26 cellular contexts compared by ENCODE assay signal in the genomic region with DNA sequence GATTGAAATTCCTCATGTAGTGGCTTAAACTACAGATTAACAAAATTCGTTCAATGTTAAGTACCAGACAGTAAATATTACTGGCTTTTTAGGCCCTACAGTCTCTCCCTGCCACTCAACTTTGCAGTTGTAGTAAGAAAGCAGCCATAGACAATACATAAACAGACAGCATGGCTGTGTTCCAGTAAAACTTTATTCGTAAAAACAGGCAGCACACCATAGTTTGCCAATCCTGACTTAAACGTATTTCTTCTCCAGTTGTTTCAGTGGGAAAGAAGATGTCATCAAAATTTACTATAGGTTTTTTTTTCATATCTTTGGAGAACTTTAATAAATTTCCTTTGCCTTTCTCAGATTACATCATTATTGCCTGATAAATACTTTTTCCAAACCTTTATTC.
DNase-seq lines count a peak whose midpoint lies in the region; ATAC-seq, FAIRE-seq and TF ChIP-seq lines count a peak whose summit lies in the region.
"Had no signal": no experiment of that assay in that cellular context is flagged by ENCODE, and none has a peak within 500 bp of the region (broad histone marks: within the 10 kb centered on the region; RNA-seq: fewer than 3 reads in every experiment).

No MANE protein-coding gene starts in this region.

- ATAC-seq in Panc1 (no peak), K562 (no peak), mucosa of descending colon (no peak)
- ATAC-seq: GM12878 had no signal

- H3K27me3 ChIP-seq in Panc1 (ENCODE audit: control insufficient read depth, insufficient read depth, low read length) (no peaks in the 10 kb centered on the region), K562 (ENCODE audit: control insufficient read depth in 2 of 2, insufficient read depth in 2 of 2, low read length in 2 of 2) (no peaks in the 10 kb centered on the region), hepatocyte (no peaks in the 10 kb centered on the region)
- H3K27me3 ChIP-seq: BE2C, BLaER1 had no signal

- TF ChIP-seq POLR2A in K562 (conservative IDR thresholded peaks at IDR 0.05): no peak

- TF ChIP-seq RAD21 in K562 (CRISPR knock-in tag; conservative IDR thresholded peaks at IDR 0.05 in 1 of 2, IDR thresholded peaks at IDR 0.05 in 1 of 2): no peak

- 65% methylated on average over 3 of the region's 3 CpGs for WGBS in K562 (ENCODE audit: insufficient coverage, low coverage, missing lambda C conversion rate)
- WGBS in hepatocyte (ENCODE audit: low lambda C conversion rate, missing lambda C conversion rate): 66% methylated on average over 3 of the region's 3 CpGs

- POLR2A ChIA-PET in HEK293 (lab: Yijun Ruan, JAX): no interaction called here
- POLR2A ChIA-PET in Panc1 (lab: Charles Lee): interaction anchor here (0.6 kb wide), 1 partner anchor 7 kb away, joined by 3 read pairs; no protein-coding TSS in a partner anchor
- POLR2A ChIA-PET in K562 (lab: Yijun Ruan, JAX): no interaction called here

- H3K27ac ChIP-seq in HEK293 (ENCODE audit: extremely low read depth, low read depth, low read length) (no peak overlapping the region), Panc1 (ENCODE audit: low read length) (no peak overlapping the region), K562 (ENCODE audit: extremely low read depth, low read depth, low read length) (no peak overlapping the region), hepatocyte (peak overlapping the region; percentile 12)
- H3K27ac ChIP-seq: BLaER1 had no signal

- H3K9ac ChIP-seq in K562 (ENCODE audit: insufficient read depth in 1 of 2, low read depth in 2 of 2, low read length in 2 of 2): no peak overlapping the region
- H3K9ac ChIP-seq: BLaER1 had no signal

- H2AFZ ChIP-seq in K562 (ENCODE audit: low read depth, low read length): no peak overlapping the region
- H2AFZ ChIP-seq in hepatocyte: no peak overlapping the region

- H3K4me1 ChIP-seq in HEK293 (ENCODE audit: control insufficient read depth, insufficient read depth, low read length) (no peaks in the 10 kb centered on the region), Panc1 (ENCODE audit: control insufficient read depth, insufficient read depth, low read length) (no peaks in the 10 kb centered on the region), K562 (replicated peaks in 1 of 2; ENCODE audit: control insufficient read depth in 2 of 2, insufficient read depth in 2 of 2, low read length in 2 of 2) (no peaks in the 10 kb centered on the region), hepatocyte (ENCODE audit: insufficient read depth) (no peaks in the 10 kb centered on the region), mucosa of descending colon (ENCODE audit: low read depth) (no peaks in the 10 kb centered on the region)
- H3K4me1 ChIP-seq: BE2C, BLaER1 had no signal

- in situ Hi-C loops in Panc1 (cut with HindIII; ENCODE audit: low pct_unique_long_range_greater_than_20kb, low sequenced_read_pairs): no loop called here
- in situ Hi-C loops in K562 (cut with MboI): no loop called here

- H3K9me3 ChIP-seq in HEK293 (ENCODE audit: control insufficient read depth, insufficient read depth, low read depth, low read length) (no peaks in the 10 kb centered on the region), Panc1 (ENCODE audit: control insufficient read depth, insufficient read depth, low read depth, low read length) (no peaks in the 10 kb centered on the region), K562 (replicated peaks; ENCODE audit: control insufficient read depth, insufficient read depth, low read depth, low read length) (no peaks in the 10 kb centered on the region), hepatocyte (ENCODE audit: low read depth) (no peaks in the 10 kb centered on the region), mucosa of descending colon (no peaks in the 10 kb centered on the region)
- H3K9me3 ChIP-seq: BE2C, BLaER1 had no signal

- H3K9me2 ChIP-seq in hepatocyte (replicated peaks; ENCODE audit: insufficient read depth): no peaks in the 10 kb centered on the region

- no peak overlapping the region for H3K4me2 ChIP-seq in K562 (ENCODE audit: insufficient read depth, low read length)
- peak overlapping the region; percentile 14 for H3K4me2 ChIP-seq in hepatocyte
- H3K4me2 ChIP-seq: BLaER1 had no signal

- DNase-seq in Panc1 (ENCODE audit: low read depth, low spot score) (no peak), K562 (ENCODE audit: extremely low read depth in 1 of 4, low spot score in 3 of 4) (no peak), hepatocyte (ENCODE audit: low spot score) (no peak), NCI-H69 (lab: John Stamatoyannopoulos, UW) (no peak), foreskin fibroblast (no peak), mucosa of descending colon (no peak)
- DNase-seq: 8988T; ACHN; BE2C; C1 segment of cervical spinal cord; CD4-positive, alpha-beta memory T cell; CD4-positive, CD25-positive, alpha-beta regulatory T cell; CD8-positive, alpha-beta memory T cell; COR-L47; DMS 273 treated with DMSO at 0.1 percent for 48 hours; DMS153; DMS53; DMS79; DND-41; EL; GDM1 had no signal

- intact Hi-C loops in Panc1 (cut with micrococcal nuclease; ENCODE audit: unreplicated experiment): no loop called here
- intact Hi-C loops in K562 (cut with micrococcal nuclease): loop anchor here (2.0 kb wide), 1 partner anchor 66 kb away; no protein-coding TSS in a partner anchor
- intact Hi-C loops in mucosa of descending colon (cut with DNase I, micrococcal nuclease): no loop called here

- no peak for TF ChIP-seq CTCF in HEK293 (tag by site-specific recombination; IDR thresholded peaks at IDR 0.05)
- TF ChIP-seq CTCF in Panc1 (IDR thresholded peaks at IDR 0.05): no peak
- TF ChIP-seq CTCF in K562 (IDR thresholded peaks at IDR 0.05 in 2 of 3, conservative IDR thresholded peaks at IDR 0.05 in 1 of 3; ENCODE audit: insufficient read depth in 2 of 3, low read depth in 1 of 3, low read length in 3 of 3): no peak
- TF ChIP-seq CTCF in hepatocyte (IDR thresholded peaks at IDR 0.05; ENCODE audit: poor library complexity): no peak
- TF ChIP-seq CTCF in foreskin fibroblast (IDR thresholded peaks at IDR 0.05; ENCODE audit: low read depth, low read length): no peak
- no peak for TF ChIP-seq CTCF in mucosa of descending colon (IDR thresholded peaks at IDR 0.05)

- H4K20me1 ChIP-seq in K562 (replicated peaks; ENCODE audit: control insufficient read depth, insufficient read depth, low read length) (no peaks in the 10 kb centered on the region), hepatocyte (ENCODE audit: insufficient read depth, poor library complexity, severe bottlenecking) (no peaks in the 10 kb centered on the region)
- H4K20me1 ChIP-seq: BLaER1 had no signal

- BruUV-seq in Panc1 (replicated peaks; lab: Mats Ljungman, UMichigan): TSS peak; percentile 33
- no TSS peak for BruUV-seq in K562 (replicated peaks; lab: Mats Ljungman, UMichigan)

- H3K79me2 ChIP-seq in K562 (ENCODE audit: control insufficient read depth, insufficient read depth, low read length): no peaks in the 10 kb centered on the region
- H3K79me2 ChIP-seq in hepatocyte: no peaks in the 10 kb centered on the region

- no peak for TF ChIP-seq EP300 in K562 (IDR thresholded peaks at IDR 0.05; ENCODE audit: low read length)

- FAIRE-seq in K562 (lab: Jason Lieb, UNC): no peak
- FAIRE-seq: GM12878, GM12892, GM18507 had no signal

- H3K36me3 ChIP-seq in HEK293 (ENCODE audit: control insufficient read depth in 2 of 2, insufficient read depth in 1 of 2, low read length in 2 of 2) (peaks cover 25 to 27% of the 10 kb centered on the region in 2 experiments), Panc1 (ENCODE audit: control insufficient read depth, insufficient read depth, low read length) (no peaks in the 10 kb centered on the region; the same call in 1 of the 2 replicates), K562 (ENCODE audit: control insufficient read depth, insufficient read depth, low read length) (peaks cover 23% of the 10 kb centered on the region; the same call in 1 of the 3 replicates), hepatocyte (replicated peaks; ENCODE audit: insufficient read depth, low read depth) (no peaks in the 10 kb centered on the region), mucosa of descending colon (ENCODE audit: low read depth) (no peaks in the 10 kb centered on the region)

- CTCF ChIA-PET in HEK293 (lab: Yijun Ruan, JAX): no interaction called here
- CTCF ChIA-PET in Panc1 (lab: Charles Lee): interaction anchor here (0.6 kb wide), 1 partner anchor 53 kb away, joined by 3 read pairs; no protein-coding TSS in a partner anchor
- CTCF ChIA-PET in K562 (lab: Yijun Ruan, JAX; ENCODE audit: low intra/inter-chr PET ratio): no interaction called here

- H3K4me3 ChIP-seq in HEK293 (ENCODE audit: low read depth, low read length) (no peak overlapping the region), Panc1 (ENCODE audit: low read depth in 2 of 2, low read length in 2 of 2) (no peak overlapping the region), K562 (no peak overlapping the region), hepatocyte (no peak overlapping the region), foreskin fibroblast (ENCODE audit: low read depth in 1 of 2, low read length in 2 of 2) (no peak overlapping the region), mucosa of descending colon (no peak overlapping the region)
- H3K4me3 ChIP-seq: BLaER1, GM12878 had no signal

- no peaks in the 10 kb centered on the region for H3K9me1 ChIP-seq in K562 (ENCODE audit: control insufficient read depth, insufficient read depth, low read length)

TF ChIP-seq in HEK293, 187 proteins besides CTCF, POLR2A, EP300 and RAD21 (continues in another document):
- TF ChIP-seq, protein P1, sequence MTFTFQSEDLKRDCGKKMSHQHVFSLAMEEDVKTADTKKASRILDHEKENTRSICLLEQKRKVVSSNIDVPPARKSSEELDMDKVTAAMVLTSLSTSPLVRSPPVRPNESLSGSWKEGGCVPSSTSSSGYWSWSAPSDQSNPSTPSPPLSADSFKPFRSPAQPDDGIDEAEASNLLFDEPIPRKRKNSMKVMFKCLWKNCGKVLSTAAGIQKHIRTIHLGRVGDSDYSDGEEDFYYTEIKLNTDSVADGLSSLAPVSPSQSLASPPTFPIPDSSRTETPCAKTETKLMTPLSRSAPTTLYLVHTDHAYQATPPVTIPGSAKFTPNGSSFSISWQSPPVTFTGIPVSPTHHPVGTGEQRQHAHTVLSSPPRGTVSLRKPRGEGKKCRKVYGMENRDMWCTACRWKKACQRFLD (tag by site-specific recombination; IDR thresholded peaks at IDR 0.05): no peak

TF ChIP-seq in K562, 482 proteins besides CTCF, POLR2A, EP300 and RAD21 (continues in another document):
- TF ChIP-seq, protein P2, sequence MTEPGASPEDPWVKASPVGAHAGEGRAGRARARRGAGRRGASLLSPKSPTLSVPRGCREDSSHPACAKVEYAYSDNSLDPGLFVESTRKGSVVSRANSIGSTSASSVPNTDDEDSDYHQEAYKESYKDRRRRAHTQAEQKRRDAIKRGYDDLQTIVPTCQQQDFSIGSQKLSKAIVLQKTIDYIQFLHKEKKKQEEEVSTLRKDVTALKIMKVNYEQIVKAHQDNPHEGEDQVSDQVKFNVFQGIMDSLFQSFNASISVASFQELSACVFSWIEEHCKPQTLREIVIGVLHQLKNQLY (CRISPR knock-in tag; conservative IDR thresholded peaks at IDR 0.05): no peak
